Comparison of ENCODE assay signal across 29 cellular contexts in genomic region chr15:35397027-35397426, GRCh38.
"Had no signal": no experiment of that assay in that cellular context is flagged by ENCODE, and none has a peak within 500 bp of the region (broad histone marks: within the 10 kb centered on the region; RNA-seq: fewer than 3 reads in every experiment).

No MANE protein-coding gene starts in this region.

- H3K4me3 ChIP-seq: ascending aorta, breast epithelium, cardiac muscle cell, esophagus squamous epithelium, gastroesophageal sphincter had no signal

- H3K36me3 ChIP-seq: ascending aorta, breast epithelium, cardiac muscle cell, esophagus squamous epithelium had no signal

- H3K9me3 ChIP-seq: ascending aorta, esophagus squamous epithelium, gastroesophageal sphincter had no signal

- FAIRE-seq: colon, endometrium, endothelial cell of umbilical vein had no signal

- ATAC-seq: activated naive CD4-positive, alpha-beta T cell treated with anti-CD3 and anti-CD28 coated beads, Interleukin-2, amount 50 U/mL, for 72 hours; activated T-cell treated with anti-CD3 and anti-CD28 coated beads, Interleukin-2, amount 50 U/mL, for 72 hours; gastroesophageal sphincter had no signal

- H3K27ac ChIP-seq: ascending aorta, breast epithelium, cardiac muscle cell, epithelial cell of prostate, esophagus squamous epithelium, gastroesophageal sphincter had no signal

- H3K27me3 ChIP-seq: ascending aorta, breast epithelium, cardiac muscle cell, esophagus squamous epithelium, gastroesophageal sphincter had no signal

- H3K4me1 ChIP-seq: ascending aorta, breast epithelium, esophagus squamous epithelium, gastroesophageal sphincter had no signal

- DNase-seq: activated CD4-positive, alpha-beta memory T cell treated with anti-CD3 and anti-CD28 coated beads, Interleukin-2, amount 10 ng/mL, durations not matched to agents 7 days and 5 days; activated CD4-positive, alpha-beta T cell treated with anti-CD3 and anti-CD28 coated beads for 4 hours; activated CD4-positive, alpha-beta T cell treated with anti-CD3 and anti-CD28 coated beads, Interleukin-2, amount 10 ng/mL, durations not matched to agents 7 days and 5 days; activated CD4-positive, alpha-beta T cell treated with anti-CD3 and anti-CD28 coated beads, Interleukin-2, amount 50 U/mL, for 4 hours; activated CD4-positive, CD25-positive, alpha-beta regulatory T cell; activated CD4-positive, CD25-positive, alpha-beta regulatory T cell treated with anti-CD3 and anti-CD28 coated beads, Interleukin-2, amount 50 U/mL, for 72 hours; activated CD8-positive, alpha-beta memory T cell treated with anti-CD3 and anti-CD28 coated beads, Interleukin-2, amount 50 U/mL, for 48 hours; activated gamma-delta T cell; activated naive CD4-positive, alpha-beta T cell; activated naive CD4-positive, alpha-beta T cell treated with anti-CD3 and anti-CD28 coated beads, Interleukin-2, amount 10 ng/mL, durations not matched to agents 7 days and 5 days; activated naive CD8-positive, alpha-beta T cell treated with anti-CD3 and anti-CD28 coated beads, Interleukin-2, amount 10 ng/mL, durations not matched to agents 7 days and 5 days; activated T-cell treated with anti-CD3 and anti-CD28 coated beads for 4 hours; activated T-cell treated with anti-CD3 and anti-CD28 coated beads, Interleukin-2, amount 50 U/mL, for 24 hours; activated T-cell treated with anti-CD3 and anti-CD28 coated beads, Interleukin-2, amount 50 U/mL, for 72 hours; central memory CD4-positive, alpha-beta T cell; cortex of kidney; effector CD8-positive, alpha-beta T cell; esophagus squamous epithelium; foreskin melanocyte; T-helper 2 cell had no signal
